8 cellular contexts compared by ENCODE assay signal in genomic region chr7:5423844-5424688, GRCh38. TPM values are rescaled to one million over a fixed set of nuclear protein-coding genes. Genes with fewer than 3 reads are reported as not detected.
A peak's percentile ranks its signal among the peaks of the same experiment; 100 is the strongest.
DNase-seq lines count a peak whose midpoint lies in the region; ATAC-seq and TF ChIP-seq lines count a peak whose summit lies in the region.

No MANE protein-coding gene starts in this region.

- H3K4me3 ChIP-seq in KMS-11 (IDR thresholded peaks at IDR 0.05; ENCODE audit: insufficient read depth, low read depth, low read length): no peak overlapping the region
- peak overlapping the region; percentile 81 for H3K4me3 ChIP-seq in OCI-LY7 (ENCODE audit: low read depth, low read length, poor library complexity, severe bottlenecking)
- H3K4me3 ChIP-seq in adrenal gland: peak overlapping the region; percentile 62 to 94 (median 82)
- peak overlapping the region; percentile 98 for H3K4me3 ChIP-seq in neuron (ENCODE audit: low read length)

- no TSS peak for BruUV-seq in OCI-LY7 (replicated peaks; lab: Mats Ljungman, UMichigan)

- no peak overlapping the region; the same call in 1 of the 2 replicates for H3K9ac ChIP-seq in KMS-11

- H2AFZ ChIP-seq in KMS-11 (ENCODE audit: low read depth) (peak overlapping the region; percentile 77), OCI-LY7 (ENCODE audit: low read length) (peak overlapping the region; percentile 70; the same call in 1 of the 2 replicates), neuron (ENCODE audit: low read depth, low read length) (no peak overlapping the region)

- DNase-seq in EL (peak; percentile 99), OCI-LY7 (ENCODE audit: low spot score) (peak; percentile 87), adrenal gland (peak; percentile 97 to 99 (median 97)), head of caudate nucleus (peak; percentile 86 to 98 (median 94))

- H3K4me2 ChIP-seq in KMS-11 (peak overlapping the region; percentile 92), OCI-LY7 (ENCODE audit: low read length) (peak overlapping the region; percentile 68)

- H3K9me2 ChIP-seq in OCI-LY7 (ENCODE audit: insufficient read depth, low read length): no peaks in the 10 kb centered on the region

- H3K4me1 ChIP-seq in KMS-11 (ENCODE audit: low read depth, poor library complexity, severe bottlenecking) (peaks cover 30% of the 10 kb centered on the region), OCI-LY7 (ENCODE audit: insufficient read depth, low read length, poor library complexity, severe bottlenecking) (peaks cover 27% of the 10 kb centered on the region), adrenal gland (replicated peaks in 1 of 2) (peaks cover 17 to 26% of the 10 kb centered on the region in 2 donors), neuron (ENCODE audit: insufficient read depth, low read length) (peaks cover 17% of the 10 kb centered on the region)

- POLR2A ChIA-PET in OCI-LY7 (lab: Charles Lee): interaction anchor here (0.6 to 1.2 kb wide), 3 partner anchors 12 to 269 kb away, joined by 3 to 6 read pairs (median 3); no protein-coding TSS in a partner anchor

- H3K79me2 ChIP-seq in KMS-11 (ENCODE audit: insufficient read depth, low read depth) (no peaks in the 10 kb centered on the region), OCI-LY7 (ENCODE audit: insufficient read depth, low read depth, low read length) (no peaks in the 10 kb centered on the region)

- CTCF ChIA-PET in OCI-LY7 (lab: Charles Lee; ENCODE audit: unreplicated experiment): no interaction called here

- ATAC-seq in GM19351 (IDR thresholded peaks at IDR 0.05; ENCODE audit: unreplicated experiment) (no peak), GM18868 (IDR thresholded peaks at IDR 0.05; ENCODE audit: unreplicated experiment) (no peak)

- H4K20me1 ChIP-seq in KMS-11 (ENCODE audit: insufficient read depth) (no peaks in the 10 kb centered on the region), OCI-LY7 (ENCODE audit: insufficient read depth, low read length) (no peaks in the 10 kb centered on the region)

- peaks cover 91% of the 10 kb centered on the region for H3K27me3 ChIP-seq in KMS-11 (ENCODE audit: insufficient read depth, low read depth)
- H3K27me3 ChIP-seq in adrenal gland: no peaks in the 10 kb centered on the region
- H3K27me3 ChIP-seq in neuron (ENCODE audit: insufficient read depth, low read length): no peaks in the 10 kb centered on the region

- 0 to 1% (median 0%) methylated on average over 45 to 56 of the region's 56 CpGs for WGBS in adrenal gland, 4 donors

- H3K27ac ChIP-seq in KMS-11: no peak overlapping the region
- no peak overlapping the region for H3K27ac ChIP-seq in OCI-LY7 (ENCODE audit: low read depth, low read length, poor library complexity, severe bottlenecking)
- peak overlapping the region; percentile 95 to 99 (median 97) for H3K27ac ChIP-seq in adrenal gland

- no peaks in the 10 kb centered on the region for H3K9me3 ChIP-seq in OCI-LY7 (ENCODE audit: low read length)
- no peaks in the 10 kb centered on the region for H3K9me3 ChIP-seq in adrenal gland (replicated peaks in 1 of 3)
- H3K9me3 ChIP-seq in neuron (ENCODE audit: low read length): no peaks in the 10 kb centered on the region

- intact Hi-C loops in OCI-LY7 (cut with micrococcal nuclease; ENCODE audit: unreplicated experiment) (loop anchor here (1.0 kb wide), 2 partner anchors 11 to 27 kb away; no protein-coding TSS in a partner anchor), adrenal gland (cut with DNase I) (no loop called here), head of caudate nucleus (cut with DNase I) (no loop called here)

- peak; percentile 56 to 61 for TF ChIP-seq POLR2A in adrenal gland (IDR thresholded peaks at IDR 0.05)

- TF ChIP-seq CTCF in KMS-11 (conservative IDR thresholded peaks at IDR 0.05; ENCODE audit: low read depth, low read length) (no peak), OCI-LY7 (conservative IDR thresholded peaks at IDR 0.05; ENCODE audit: low read length) (no peak), adrenal gland (IDR thresholded peaks at IDR 0.05) (no peak)

- H3K36me3 ChIP-seq in KMS-11 (ENCODE audit: insufficient read depth) (no peaks in the 10 kb centered on the region), OCI-LY7 (ENCODE audit: insufficient read depth, low read length) (no peaks in the 10 kb centered on the region), adrenal gland (replicated peaks in 1 of 2) (no peaks in the 10 kb centered on the region), neuron (ENCODE audit: insufficient read depth, low read length) (peaks cover 7% of the 10 kb centered on the region)

RNA-seq across cellular contexts. Expression of gene TNRC18, which starts 0.4 kb away (rescaled TPM):
- total RNA-seq in OCI-LY7 (2014; rRNA removed; shearing (Covaris generic)): 12.2 and 21.2 TPM in 2 replicates
- total RNA-seq in OCI-LY7 (2022): 64.2 and 70.4 TPM in 2 replicates
- 100 to 1,000 TPM in 1 of 8 donors, 10 to 100 TPM in 7; 37.2 to 120 (median 59.2) TPM for total RNA-seq in adrenal gland
- 10 to 100 TPM; 13.3 to 79.6 (median 26.9) TPM for polyA plus RNA-seq in adrenal gland

Comparison
In these comparisons a context has a peak if more than half of its experiments do, and no peak if none do; other contexts are left out.
1. H3K27ac ChIP-seq: peak in adrenal gland (5 of 5); none in KMS-11 (single experiment) and OCI-LY7 (single experiment).
2. Peak in every context shown above with its lines, with median percentiles within 50 percentile points of each other: DNase-seq.